In the genomic region with DNA sequence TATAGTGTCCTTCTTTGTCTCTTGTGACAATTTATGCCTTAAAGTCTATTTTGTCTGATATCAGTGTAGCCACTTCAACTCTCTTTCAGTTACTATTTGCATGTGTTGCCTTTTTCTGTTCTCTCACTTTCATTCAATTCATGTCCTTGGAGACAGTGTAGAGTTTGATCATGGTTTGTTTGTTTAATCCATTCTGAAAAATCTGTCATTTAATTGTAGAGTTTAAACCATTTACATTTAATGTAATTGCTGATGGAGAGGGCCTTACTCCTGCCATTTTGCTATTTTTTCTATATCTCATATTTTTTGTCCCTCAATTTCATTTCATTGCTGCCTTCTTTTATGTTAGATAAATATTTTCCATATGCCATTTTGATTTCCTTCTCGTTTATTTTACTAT, we compare ENCODE assay signal across 1 cellular context.
A peak's percentile ranks its signal among the peaks of the same experiment; 100 is the strongest.
TF ChIP-seq lines count a peak whose summit lies in the region.

No MANE protein-coding gene starts in this region.

TF ChIP-seq in K562, 482 proteins besides CTCF, POLR2A, EP300 and RAD21 (continued from another document and continues in another):
- TF ChIP-seq, protein P1, sequence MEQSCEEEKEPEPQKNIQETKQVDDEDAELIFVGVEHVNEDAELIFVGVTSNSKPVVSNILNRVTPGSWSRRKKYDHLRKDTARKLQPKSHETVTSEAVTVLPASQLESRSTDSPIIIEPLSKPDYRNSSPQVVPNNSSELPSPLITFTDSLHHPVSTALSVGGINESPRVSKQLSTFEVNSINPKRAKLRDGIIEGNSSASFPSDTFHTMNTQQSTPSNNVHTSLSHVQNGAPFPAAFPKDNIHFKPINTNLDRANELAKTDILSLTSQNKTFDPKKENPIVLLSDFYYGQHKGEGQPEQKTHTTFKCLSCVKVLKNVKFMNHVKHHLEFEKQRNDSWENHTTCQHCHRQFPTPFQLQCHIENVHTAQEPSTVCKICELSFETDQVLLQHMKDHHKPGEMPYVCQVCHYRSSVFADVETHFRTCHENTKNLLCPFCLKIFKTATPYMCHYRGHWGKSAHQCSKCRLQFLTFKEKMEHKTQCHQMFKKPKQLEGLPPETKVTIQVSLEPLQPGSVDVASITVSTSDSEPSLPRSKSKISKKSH (CRISPR knock-in tag; IDR thresholded peaks at IDR 0.05), result no peak
- no peak for TF ChIP-seq KDM1A (IDR thresholded peaks at IDR 0.05)
- peak; percentile 99 for TF ChIP-seq ZNF507 (tag; conservative IDR thresholded peaks at IDR 0.05)
- TF ChIP-seq, protein P2, sequence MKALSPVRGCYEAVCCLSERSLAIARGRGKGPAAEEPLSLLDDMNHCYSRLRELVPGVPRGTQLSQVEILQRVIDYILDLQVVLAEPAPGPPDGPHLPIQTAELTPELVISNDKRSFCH (CRISPR knock-in tag; IDR thresholded peaks at IDR 0.05), result no peak
- TF ChIP-seq, protein P2 (tag; IDR thresholded peaks at IDR 0.05), result no peak
- TF ChIP-seq EP400 (IDR thresholded peaks at IDR 0.05), result no peak
- TF ChIP-seq, protein P3, sequence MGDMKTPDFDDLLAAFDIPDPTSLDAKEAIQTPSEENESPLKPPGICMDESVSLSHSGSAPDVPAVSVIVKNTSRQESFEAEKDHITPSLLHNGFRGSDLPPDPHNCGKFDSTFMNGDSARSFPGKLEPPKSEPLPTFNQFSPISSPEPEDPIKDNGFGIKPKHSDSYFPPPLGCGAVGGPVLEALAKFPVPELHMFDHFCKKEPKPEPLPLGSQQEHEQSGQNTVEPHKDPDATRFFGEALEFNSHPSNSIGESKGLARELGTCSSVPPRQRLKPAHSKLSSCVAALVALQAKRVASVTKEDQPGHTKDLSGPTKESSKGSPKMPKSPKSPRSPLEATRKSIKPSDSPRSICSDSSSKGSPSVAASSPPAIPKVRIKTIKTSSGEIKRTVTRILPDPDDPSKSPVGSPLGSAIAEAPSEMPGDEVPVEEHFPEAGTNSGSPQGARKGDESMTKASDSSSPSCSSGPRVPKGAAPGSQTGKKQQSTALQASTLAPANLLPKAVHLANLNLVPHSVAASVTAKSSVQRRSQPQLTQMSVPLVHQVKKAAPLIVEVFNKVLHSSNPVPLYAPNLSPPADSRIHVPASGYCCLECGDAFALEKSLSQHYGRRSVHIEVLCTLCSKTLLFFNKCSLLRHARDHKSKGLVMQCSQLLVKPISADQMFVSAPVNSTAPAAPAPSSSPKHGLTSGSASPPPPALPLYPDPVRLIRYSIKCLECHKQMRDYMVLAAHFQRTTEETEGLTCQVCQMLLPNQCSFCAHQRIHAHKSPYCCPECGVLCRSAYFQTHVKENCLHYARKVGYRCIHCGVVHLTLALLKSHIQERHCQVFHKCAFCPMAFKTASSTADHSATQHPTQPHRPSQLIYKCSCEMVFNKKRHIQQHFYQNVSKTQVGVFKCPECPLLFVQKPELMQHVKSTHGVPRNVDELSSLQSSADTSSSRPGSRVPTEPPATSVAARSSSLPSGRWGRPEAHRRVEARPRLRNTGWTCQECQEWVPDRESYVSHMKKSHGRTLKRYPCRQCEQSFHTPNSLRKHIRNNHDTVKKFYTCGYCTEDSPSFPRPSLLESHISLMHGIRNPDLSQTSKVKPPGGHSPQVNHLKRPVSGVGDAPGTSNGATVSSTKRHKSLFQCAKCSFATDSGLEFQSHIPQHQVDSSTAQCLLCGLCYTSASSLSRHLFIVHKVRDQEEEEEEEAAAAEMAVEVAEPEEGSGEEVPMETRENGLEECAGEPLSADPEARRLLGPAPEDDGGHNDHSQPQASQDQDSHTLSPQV (IDR thresholded peaks at IDR 0.05), result no peak
- TF ChIP-seq TCF7 (IDR thresholded peaks at IDR 0.05; ENCODE audit: borderline replicate concordance), result no peak
- 0 out of 2 replicates have a peak, but pooled peaks have one; percentile 44 for TF ChIP-seq MIER1 (IDR thresholded peaks at IDR 0.05; ENCODE audit: low read depth)
- TF ChIP-seq ZNF354B (CRISPR knock-in tag; IDR thresholded peaks at IDR 0.05), result peak; percentile 71; the same call in 1 of the 2 replicates
- TF ChIP-seq CBX3 (IDR thresholded peaks at IDR 0.05; ENCODE audit: borderline replicate concordance in 1 of 2, low read length in 2 of 2), result peak in 1 of 2 experiments; percentile 84; a peak in 2 of 3 replicates
- TF ChIP-seq KLF13 (tag; IDR thresholded peaks at IDR 0.05; ENCODE audit: borderline replicate concordance, low read depth), result no peak
- no peak for TF ChIP-seq PTTG1 (tag; IDR thresholded peaks at IDR 0.05; ENCODE audit: low read depth)
- no peak for TF ChIP-seq SMC3 (conservative IDR thresholded peaks at IDR 0.05; ENCODE audit: insufficient read depth, low read depth, low read length)
- TF ChIP-seq KLF16 (IDR thresholded peaks at IDR 0.05), result no peak
- no peak for TF ChIP-seq ZNF184 (CRISPR knock-in tag; IDR thresholded peaks at IDR 0.05)
- peak; percentile 80 for TF ChIP-seq RBM25 (IDR thresholded peaks at IDR 0.05; ENCODE audit: low read depth, low read length, severe bottlenecking)
- no peak for TF ChIP-seq EWSR1 (IDR thresholded peaks at IDR 0.05; ENCODE audit: borderline replicate concordance, low read depth, partially characterized antibody)
- TF ChIP-seq, protein P4, sequence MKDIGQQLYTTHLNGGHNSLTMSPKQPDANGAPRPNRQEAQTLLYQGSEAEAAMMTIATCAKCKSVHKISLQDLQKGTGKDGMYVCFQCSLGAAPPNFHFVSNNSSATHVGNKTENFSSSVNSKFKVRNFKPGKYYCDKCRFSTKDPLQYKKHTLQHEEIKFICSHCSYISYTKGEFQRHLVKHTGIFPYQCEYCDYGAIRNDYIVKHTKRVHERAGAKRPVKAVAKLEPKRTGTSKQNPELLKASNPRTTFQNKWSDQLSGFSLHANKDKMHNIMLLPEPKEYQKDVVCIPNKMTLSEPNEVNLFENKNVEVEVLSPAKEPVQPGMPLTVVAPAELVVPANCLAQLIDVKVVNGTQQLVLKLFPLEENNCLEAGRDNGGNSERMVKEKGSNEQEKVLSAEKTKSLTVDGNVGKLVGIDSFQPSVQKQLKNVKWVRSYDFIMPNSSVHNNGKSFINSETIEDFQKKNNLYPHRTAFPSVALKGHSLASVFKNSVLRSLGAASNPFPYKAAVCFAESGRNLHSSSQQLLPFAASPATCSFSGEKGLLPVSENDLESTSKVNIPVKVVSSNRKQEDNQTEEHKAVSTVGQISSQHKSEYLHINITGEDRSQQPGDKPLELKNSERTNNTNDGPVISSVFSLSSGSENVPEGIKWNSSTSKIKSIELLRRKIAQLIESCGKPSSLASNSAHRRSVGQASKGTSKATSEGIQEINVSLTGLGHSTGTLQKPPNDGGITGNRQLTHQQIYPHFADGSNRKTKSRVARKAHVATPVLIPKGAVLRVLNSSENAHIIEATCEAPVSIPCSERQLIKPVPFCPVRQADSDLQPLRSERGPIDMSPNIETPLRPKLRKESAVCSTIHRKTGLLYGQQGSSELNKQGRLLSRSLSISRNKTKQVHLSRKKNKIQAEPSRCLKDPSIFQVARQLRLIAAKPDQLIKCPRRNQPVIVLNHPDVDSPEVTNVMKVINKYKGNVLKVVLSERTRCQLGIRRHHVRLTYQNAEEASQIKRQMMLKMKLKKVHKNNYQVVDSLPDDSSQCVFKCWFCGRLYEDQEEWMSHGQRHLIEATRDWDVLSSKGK (CRISPR knock-in tag; IDR thresholded peaks at IDR 0.05), result no peak
- no peak for TF ChIP-seq EZH2 (IDR thresholded peaks at IDR 0.05; ENCODE audit: borderline replicate concordance, low read depth, low read length)
- 0 out of 4 replicates have a peak, but pooled peaks of 1 of the 2 experiments have one; percentile 43 for TF ChIP-seq TRIM24 (IDR thresholded peaks at IDR 0.05)
- peak; percentile 45; the same call in 1 of the 2 replicates for TF ChIP-seq SMARCA5 (IDR thresholded peaks at IDR 0.05)
- TF ChIP-seq, protein P5, sequence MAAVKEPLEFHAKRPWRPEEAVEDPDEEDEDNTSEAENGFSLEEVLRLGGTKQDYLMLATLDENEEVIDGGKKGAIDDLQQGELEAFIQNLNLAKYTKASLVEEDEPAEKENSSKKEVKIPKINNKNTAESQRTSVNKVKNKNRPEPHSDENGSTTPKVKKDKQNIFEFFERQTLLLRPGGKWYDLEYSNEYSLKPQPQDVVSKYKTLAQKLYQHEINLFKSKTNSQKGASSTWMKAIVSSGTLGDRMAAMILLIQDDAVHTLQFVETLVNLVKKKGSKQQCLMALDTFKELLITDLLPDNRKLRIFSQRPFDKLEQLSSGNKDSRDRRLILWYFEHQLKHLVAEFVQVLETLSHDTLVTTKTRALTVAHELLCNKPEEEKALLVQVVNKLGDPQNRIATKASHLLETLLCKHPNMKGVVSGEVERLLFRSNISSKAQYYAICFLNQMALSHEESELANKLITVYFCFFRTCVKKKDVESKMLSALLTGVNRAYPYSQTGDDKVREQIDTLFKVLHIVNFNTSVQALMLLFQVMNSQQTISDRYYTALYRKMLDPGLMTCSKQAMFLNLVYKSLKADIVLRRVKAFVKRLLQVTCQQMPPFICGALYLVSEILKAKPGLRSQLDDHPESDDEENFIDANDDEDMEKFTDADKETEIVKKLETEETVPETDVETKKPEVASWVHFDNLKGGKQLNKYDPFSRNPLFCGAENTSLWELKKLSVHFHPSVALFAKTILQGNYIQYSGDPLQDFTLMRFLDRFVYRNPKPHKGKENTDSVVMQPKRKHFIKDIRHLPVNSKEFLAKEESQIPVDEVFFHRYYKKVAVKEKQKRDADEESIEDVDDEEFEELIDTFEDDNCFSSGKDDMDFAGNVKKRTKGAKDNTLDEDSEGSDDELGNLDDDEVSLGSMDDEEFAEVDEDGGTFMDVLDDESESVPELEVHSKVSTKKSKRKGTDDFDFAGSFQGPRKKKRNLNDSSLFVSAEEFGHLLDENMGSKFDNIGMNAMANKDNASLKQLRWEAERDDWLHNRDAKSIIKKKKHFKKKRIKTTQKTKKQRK (IDR thresholded peaks at IDR 0.05; ENCODE audit: borderline replicate concordance, low read depth, low read length), result no peak
- TF ChIP-seq, protein P6, sequence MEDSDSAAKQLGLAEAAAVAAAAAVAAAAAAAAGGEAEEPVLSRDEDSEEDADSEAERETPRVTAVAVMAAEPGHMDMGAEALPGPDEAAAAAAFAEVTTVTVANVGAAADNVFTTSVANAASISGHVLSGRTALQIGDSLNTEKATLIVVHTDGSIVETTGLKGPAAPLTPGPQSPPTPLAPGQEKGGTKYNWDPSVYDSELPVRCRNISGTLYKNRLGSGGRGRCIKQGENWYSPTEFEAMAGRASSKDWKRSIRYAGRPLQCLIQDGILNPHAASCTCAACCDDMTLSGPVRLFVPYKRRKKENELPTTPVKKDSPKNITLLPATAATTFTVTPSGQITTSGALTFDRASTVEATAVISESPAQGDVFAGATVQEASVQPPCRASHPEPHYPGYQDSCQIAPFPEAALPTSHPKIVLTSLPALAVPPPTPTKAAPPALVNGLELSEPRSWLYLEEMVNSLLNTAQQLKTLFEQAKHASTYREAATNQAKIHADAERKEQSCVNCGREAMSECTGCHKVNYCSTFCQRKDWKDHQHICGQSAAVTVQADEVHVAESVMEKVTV (CRISPR knock-in tag; IDR thresholded peaks at IDR 0.05), result no peak
- TF ChIP-seq ZBTB7A (IDR thresholded peaks at IDR 0.05; ENCODE audit: borderline replicate concordance, control insufficient read depth, low read depth, low read length), result no peak
- TF ChIP-seq, protein P7, sequence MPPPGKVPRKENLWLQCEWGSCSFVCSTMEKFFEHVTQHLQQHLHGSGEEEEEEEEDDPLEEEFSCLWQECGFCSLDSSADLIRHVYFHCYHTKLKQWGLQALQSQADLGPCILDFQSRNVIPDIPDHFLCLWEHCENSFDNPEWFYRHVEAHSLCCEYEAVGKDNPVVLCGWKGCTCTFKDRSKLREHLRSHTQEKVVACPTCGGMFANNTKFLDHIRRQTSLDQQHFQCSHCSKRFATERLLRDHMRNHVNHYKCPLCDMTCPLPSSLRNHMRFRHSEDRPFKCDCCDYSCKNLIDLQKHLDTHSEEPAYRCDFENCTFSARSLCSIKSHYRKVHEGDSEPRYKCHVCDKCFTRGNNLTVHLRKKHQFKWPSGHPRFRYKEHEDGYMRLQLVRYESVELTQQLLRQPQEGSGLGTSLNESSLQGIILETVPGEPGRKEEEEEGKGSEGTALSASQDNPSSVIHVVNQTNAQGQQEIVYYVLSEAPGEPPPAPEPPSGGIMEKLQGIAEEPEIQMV (tag; conservative IDR thresholded peaks at IDR 0.05; ENCODE audit: low read depth), result no peak
- no peak for TF ChIP-seq MCM2 (IDR thresholded peaks at IDR 0.05; ENCODE audit: low read depth)
- TF ChIP-seq KLF6 (CRISPR knock-in tag; IDR thresholded peaks at IDR 0.05; ENCODE audit: borderline replicate concordance), result no peak
- no peak for TF ChIP-seq ASH1L (IDR thresholded peaks at IDR 0.05; ENCODE audit: borderline replicate concordance, low read depth, partially characterized antibody)
- TF ChIP-seq ZEB2 (IDR thresholded peaks at IDR 0.05), result 0 out of 2 replicates have a peak, but pooled peaks have one; percentile 23
- TF ChIP-seq GATAD2A (IDR thresholded peaks at IDR 0.05), result no peak
- TF ChIP-seq, protein P8, sequence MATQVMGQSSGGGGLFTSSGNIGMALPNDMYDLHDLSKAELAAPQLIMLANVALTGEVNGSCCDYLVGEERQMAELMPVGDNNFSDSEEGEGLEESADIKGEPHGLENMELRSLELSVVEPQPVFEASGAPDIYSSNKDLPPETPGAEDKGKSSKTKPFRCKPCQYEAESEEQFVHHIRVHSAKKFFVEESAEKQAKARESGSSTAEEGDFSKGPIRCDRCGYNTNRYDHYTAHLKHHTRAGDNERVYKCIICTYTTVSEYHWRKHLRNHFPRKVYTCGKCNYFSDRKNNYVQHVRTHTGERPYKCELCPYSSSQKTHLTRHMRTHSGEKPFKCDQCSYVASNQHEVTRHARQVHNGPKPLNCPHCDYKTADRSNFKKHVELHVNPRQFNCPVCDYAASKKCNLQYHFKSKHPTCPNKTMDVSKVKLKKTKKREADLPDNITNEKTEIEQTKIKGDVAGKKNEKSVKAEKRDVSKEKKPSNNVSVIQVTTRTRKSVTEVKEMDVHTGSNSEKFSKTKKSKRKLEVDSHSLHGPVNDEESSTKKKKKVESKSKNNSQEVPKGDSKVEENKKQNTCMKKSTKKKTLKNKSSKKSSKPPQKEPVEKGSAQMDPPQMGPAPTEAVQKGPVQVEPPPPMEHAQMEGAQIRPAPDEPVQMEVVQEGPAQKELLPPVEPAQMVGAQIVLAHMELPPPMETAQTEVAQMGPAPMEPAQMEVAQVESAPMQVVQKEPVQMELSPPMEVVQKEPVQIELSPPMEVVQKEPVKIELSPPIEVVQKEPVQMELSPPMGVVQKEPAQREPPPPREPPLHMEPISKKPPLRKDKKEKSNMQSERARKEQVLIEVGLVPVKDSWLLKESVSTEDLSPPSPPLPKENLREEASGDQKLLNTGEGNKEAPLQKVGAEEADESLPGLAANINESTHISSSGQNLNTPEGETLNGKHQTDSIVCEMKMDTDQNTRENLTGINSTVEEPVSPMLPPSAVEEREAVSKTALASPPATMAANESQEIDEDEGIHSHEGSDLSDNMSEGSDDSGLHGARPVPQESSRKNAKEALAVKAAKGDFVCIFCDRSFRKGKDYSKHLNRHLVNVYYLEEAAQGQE (CRISPR knock-in tag; IDR thresholded peaks at IDR 0.05; ENCODE audit: low read depth), result no peak
